ENCODE assay signal across 1 cellular context in genomic region chr6:41719796-41720620, GRCh38.
TF ChIP-seq lines count a peak whose summit lies in the region.

No MANE protein-coding gene starts in this region.

TF ChIP-seq in GM12878, 131 proteins besides CTCF, POLR2A, EP300 and RAD21 (continued from another document):
- TF ChIP-seq USF1 (IDR thresholded peaks at IDR 0.05; ENCODE audit: borderline replicate concordance, extremely low read length, insufficient read depth, low read depth, low read length) (no peak), BCL3 (IDR thresholded peaks at IDR 0.05; ENCODE audit: borderline replicate concordance, insufficient read depth, low read depth, low read length, poor library complexity, severe bottlenecking) (no peak), MEF2B (IDR thresholded peaks at IDR 0.05; ENCODE audit: partially characterized antibody, poor library complexity, severe bottlenecking) (no peak), SPI1 (IDR thresholded peaks at IDR 0.05; ENCODE audit: borderline replicate concordance, insufficient read depth, low read depth, low read length) (no peak), BACH1 (IDR thresholded peaks at IDR 0.05; ENCODE audit: borderline replicate concordance) (no peak; the same call in 1 of the 2 replicates), ZNF384 (IDR thresholded peaks at IDR 0.05; ENCODE audit: borderline replicate concordance, low read depth, low read length) (no peak), SREBF2 (IDR thresholded peaks at IDR 0.05; ENCODE audit: low read length) (no peak), POU2F2 (IDR thresholded peaks at IDR 0.05; ENCODE audit: borderline replicate concordance, low read depth, low read length) (no peak), STAT3 (IDR thresholded peaks at IDR 0.05; ENCODE audit: low read depth, low read length) (no peak), PKNOX1 (IDR thresholded peaks at IDR 0.05) (peak; percentile 87), PBX3 (IDR thresholded peaks at IDR 0.05; ENCODE audit: insufficient replicate concordance, low read depth, low read length) (peak; percentile 69), KDM1A (IDR thresholded peaks at IDR 0.05; ENCODE audit: borderline replicate concordance) (no peak), ZBTB40 (IDR thresholded peaks at IDR 0.05; ENCODE audit: borderline replicate concordance) (no peak), RUNX3 (IDR thresholded peaks at IDR 0.05; ENCODE audit: low read length) (peak; percentile 5; the same call in 1 of the 2 replicates), SP1 (IDR thresholded peaks at IDR 0.05; ENCODE audit: low read depth, low read length) (peak; percentile 17), ZSCAN29 (IDR thresholded peaks at IDR 0.05) (no peak), GABPA (IDR thresholded peaks at IDR 0.05; ENCODE audit: low read depth) (no peak), KLF5 (IDR thresholded peaks at IDR 0.05; ENCODE audit: partially characterized antibody) (no peak), CREM (IDR thresholded peaks at IDR 0.05; ENCODE audit: low read depth) (0 out of 2 replicates have a peak, but pooled peaks have one; percentile 21), HSF1 (IDR thresholded peaks at IDR 0.05; ENCODE audit: low read depth, low read length) (no peak), ZNF274 (IDR thresholded peaks at IDR 0.05; ENCODE audit: insufficient read depth, insufficient read length) (no peak), CREB1 (IDR thresholded peaks at IDR 0.05; ENCODE audit: low read depth) (no peak), PAX5 (IDR thresholded peaks at IDR 0.05; ENCODE audit: borderline replicate concordance, low read depth, low read length) (no peak), ATF2 (IDR thresholded peaks at IDR 0.05; ENCODE audit: low read length) (no peak), CBX5 (IDR thresholded peaks at IDR 0.05; ENCODE audit: low read depth) (no peak), NR2F1 (conservative IDR thresholded peaks at IDR 0.05) (peak; percentile 96), EZH2 (IDR thresholded peaks at IDR 0.05; ENCODE audit: borderline replicate concordance, control insufficient read depth, low read depth, low read length) (no peak), RAD51 (IDR thresholded peaks at IDR 0.05) (peak; percentile 52), BCLAF1 (IDR thresholded peaks at IDR 0.05) (no peak), HDAC2 (IDR thresholded peaks at IDR 0.05) (no peak), MXI1 (IDR thresholded peaks at IDR 0.05; ENCODE audit: low read depth, low read length) (no peak), YY1 (IDR thresholded peaks at IDR 0.05; ENCODE audit: low read depth, low read length) (no peak), HCFC1 (IDR thresholded peaks at IDR 0.05; ENCODE audit: low read length) (no peak), ATF3 (IDR thresholded peaks at IDR 0.05; ENCODE audit: borderline replicate concordance, extremely low read depth, low read depth, low read length) (no peak), IKZF2 (IDR thresholded peaks at IDR 0.05) (no peak; a peak in 1 of 4 replicates), EGR1 (IDR thresholded peaks at IDR 0.05; ENCODE audit: borderline replicate concordance in 1 of 2, low read depth in 2 of 2, low read length in 2 of 2) (no peak), RELB (IDR thresholded peaks at IDR 0.05; ENCODE audit: low read depth) (peak; percentile 84)
